In the genomic region with DNA sequence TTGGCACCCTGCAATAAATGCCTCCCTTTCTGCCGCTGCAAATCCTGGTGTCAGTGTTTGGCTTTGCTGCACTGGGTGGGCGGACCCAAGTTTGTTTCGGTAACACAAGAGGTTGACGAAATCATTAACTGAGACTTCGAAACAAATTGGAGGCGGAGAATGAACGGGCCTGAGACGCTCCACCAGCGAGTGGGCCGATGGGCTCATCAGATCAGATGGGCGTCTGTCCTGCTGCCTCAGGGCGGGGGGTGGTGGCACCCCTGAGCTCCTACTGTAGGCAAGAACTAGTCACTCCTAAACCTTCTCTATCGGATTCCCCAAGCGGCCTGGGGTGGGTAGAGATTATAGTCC, we compare ENCODE assay signal across 1 cellular context.
TF ChIP-seq lines count a peak whose summit lies in the region.

No MANE protein-coding gene starts in this region.

TF ChIP-seq in endothelial cell of umbilical vein, 7 proteins besides CTCF, POLR2A, EP300 and RAD21 (continued from another document):
- TF ChIP-seq, protein P1, sequence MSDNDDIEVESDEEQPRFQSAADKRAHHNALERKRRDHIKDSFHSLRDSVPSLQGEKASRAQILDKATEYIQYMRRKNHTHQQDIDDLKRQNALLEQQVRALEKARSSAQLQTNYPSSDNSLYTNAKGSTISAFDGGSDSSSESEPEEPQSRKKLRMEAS (IDR thresholded peaks at IDR 0.05; ENCODE audit: insufficient read depth, insufficient read length): no peak
TF ChIP-seq in endothelial cell of umbilical vein: peak in this region for 0.
